1 cellular context compared by ENCODE assay signal in the genomic region with DNA sequence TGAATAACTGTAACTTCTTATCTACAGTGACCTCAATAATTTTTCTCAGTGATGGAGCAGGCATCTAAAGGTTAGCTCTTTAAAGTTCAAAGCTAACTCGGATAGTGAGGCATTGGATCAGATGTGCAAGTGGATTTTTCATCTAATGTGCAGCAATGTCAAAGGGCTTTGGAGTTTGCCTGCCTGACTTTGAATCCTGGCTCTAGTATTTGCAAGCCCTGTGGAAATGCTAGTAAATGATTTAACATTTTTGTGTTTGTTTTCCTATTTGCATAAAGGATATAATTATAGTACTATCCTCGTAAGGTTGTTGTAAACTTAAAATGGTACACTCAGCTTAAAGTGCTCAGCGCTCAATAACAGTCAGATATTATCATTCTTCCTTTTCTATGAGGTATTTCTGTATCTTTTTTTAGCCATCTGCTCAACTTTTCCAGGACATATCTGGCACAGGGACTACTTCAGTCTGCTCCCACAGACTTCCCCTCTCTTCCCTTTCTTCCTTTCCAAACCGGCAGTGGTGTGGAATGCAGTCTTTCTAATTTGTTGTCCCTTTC.
TF ChIP-seq lines count a peak whose summit lies in the region.

No MANE protein-coding gene starts in this region.

TF ChIP-seq in HepG2, 621 proteins besides CTCF, POLR2A, EP300 and RAD21 (continued from another document and continues in another):
- TF ChIP-seq, protein P1, sequence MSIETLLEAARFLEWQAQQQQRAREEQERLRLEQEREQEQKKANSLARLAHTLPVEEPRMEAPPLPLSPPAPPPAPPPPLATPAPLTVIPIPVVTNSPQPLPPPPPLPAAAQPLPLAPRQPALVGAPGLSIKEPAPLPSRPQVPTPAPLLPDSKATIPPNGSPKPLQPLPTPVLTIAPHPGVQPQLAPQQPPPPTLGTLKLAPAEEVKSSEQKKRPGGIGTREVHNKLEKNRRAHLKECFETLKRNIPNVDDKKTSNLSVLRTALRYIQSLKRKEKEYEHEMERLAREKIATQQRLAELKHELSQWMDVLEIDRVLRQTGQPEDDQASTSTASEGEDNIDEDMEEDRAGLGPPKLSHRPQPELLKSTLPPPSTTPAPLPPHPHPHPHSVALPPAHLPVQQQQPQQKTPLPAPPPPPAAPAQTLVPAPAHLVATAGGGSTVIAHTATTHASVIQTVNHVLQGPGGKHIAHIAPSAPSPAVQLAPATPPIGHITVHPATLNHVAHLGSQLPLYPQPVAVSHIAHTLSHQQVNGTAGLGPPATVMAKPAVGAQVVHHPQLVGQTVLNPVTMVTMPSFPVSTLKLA (IDR thresholded peaks at IDR 0.05), result no peak
- TF ChIP-seq KLF9 (CRISPR knock-in tag; IDR thresholded peaks at IDR 0.05; ENCODE audit: low read depth) (no peak), ZNF782 (CRISPR knock-in tag; IDR thresholded peaks at IDR 0.05; ENCODE audit: borderline replicate concordance) (no peak), ZFP82 (CRISPR knock-in tag; IDR thresholded peaks at IDR 0.05; ENCODE audit: borderline replicate concordance) (no peak), ZNF143 (CRISPR knock-in tag; IDR thresholded peaks at IDR 0.05) (no peak), NR2F2 (IDR thresholded peaks at IDR 0.05; ENCODE audit: borderline replicate concordance, low read depth) (0 out of 2 replicates have a peak, but pooled peaks have one; percentile 54), FOXM1 (CRISPR knock-in tag; IDR thresholded peaks at IDR 0.05) (no peak), RFXANK (CRISPR knock-in tag; IDR thresholded peaks at IDR 0.05) (no peak), MED1 (CRISPR knock-in tag; IDR thresholded peaks at IDR 0.05) (peak; percentile 79)
- TF ChIP-seq, protein P2, sequence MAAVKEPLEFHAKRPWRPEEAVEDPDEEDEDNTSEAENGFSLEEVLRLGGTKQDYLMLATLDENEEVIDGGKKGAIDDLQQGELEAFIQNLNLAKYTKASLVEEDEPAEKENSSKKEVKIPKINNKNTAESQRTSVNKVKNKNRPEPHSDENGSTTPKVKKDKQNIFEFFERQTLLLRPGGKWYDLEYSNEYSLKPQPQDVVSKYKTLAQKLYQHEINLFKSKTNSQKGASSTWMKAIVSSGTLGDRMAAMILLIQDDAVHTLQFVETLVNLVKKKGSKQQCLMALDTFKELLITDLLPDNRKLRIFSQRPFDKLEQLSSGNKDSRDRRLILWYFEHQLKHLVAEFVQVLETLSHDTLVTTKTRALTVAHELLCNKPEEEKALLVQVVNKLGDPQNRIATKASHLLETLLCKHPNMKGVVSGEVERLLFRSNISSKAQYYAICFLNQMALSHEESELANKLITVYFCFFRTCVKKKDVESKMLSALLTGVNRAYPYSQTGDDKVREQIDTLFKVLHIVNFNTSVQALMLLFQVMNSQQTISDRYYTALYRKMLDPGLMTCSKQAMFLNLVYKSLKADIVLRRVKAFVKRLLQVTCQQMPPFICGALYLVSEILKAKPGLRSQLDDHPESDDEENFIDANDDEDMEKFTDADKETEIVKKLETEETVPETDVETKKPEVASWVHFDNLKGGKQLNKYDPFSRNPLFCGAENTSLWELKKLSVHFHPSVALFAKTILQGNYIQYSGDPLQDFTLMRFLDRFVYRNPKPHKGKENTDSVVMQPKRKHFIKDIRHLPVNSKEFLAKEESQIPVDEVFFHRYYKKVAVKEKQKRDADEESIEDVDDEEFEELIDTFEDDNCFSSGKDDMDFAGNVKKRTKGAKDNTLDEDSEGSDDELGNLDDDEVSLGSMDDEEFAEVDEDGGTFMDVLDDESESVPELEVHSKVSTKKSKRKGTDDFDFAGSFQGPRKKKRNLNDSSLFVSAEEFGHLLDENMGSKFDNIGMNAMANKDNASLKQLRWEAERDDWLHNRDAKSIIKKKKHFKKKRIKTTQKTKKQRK (IDR thresholded peaks at IDR 0.05; ENCODE audit: low read length), result no peak
- TF ChIP-seq, protein P3, sequence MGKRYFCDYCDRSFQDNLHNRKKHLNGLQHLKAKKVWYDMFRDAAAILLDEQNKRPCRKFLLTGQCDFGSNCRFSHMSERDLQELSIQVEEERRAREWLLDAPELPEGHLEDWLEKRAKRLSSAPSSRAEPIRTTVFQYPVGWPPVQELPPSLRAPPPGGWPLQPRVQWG (CRISPR knock-in tag; IDR thresholded peaks at IDR 0.05; ENCODE audit: borderline replicate concordance, low read depth), result no peak
- TF ChIP-seq, protein P4, sequence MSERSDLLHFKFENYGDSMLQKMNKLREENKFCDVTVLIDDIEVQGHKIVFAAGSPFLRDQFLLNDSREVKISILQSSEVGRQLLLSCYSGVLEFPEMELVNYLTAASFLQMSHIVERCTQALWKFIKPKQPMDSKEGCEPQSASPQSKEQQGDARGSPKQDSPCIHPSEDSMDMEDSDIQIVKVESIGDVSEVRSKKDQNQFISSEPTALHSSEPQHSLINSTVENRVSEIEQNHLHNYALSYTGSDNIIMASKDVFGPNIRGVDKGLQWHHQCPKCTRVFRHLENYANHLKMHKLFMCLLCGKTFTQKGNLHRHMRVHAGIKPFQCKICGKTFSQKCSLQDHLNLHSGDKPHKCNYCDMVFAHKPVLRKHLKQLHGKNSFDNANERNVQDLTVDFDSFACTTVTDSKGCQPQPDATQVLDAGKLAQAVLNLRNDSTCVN (CRISPR knock-in tag; IDR thresholded peaks at IDR 0.05; ENCODE audit: borderline replicate concordance), result no peak
- TF ChIP-seq, protein P5, sequence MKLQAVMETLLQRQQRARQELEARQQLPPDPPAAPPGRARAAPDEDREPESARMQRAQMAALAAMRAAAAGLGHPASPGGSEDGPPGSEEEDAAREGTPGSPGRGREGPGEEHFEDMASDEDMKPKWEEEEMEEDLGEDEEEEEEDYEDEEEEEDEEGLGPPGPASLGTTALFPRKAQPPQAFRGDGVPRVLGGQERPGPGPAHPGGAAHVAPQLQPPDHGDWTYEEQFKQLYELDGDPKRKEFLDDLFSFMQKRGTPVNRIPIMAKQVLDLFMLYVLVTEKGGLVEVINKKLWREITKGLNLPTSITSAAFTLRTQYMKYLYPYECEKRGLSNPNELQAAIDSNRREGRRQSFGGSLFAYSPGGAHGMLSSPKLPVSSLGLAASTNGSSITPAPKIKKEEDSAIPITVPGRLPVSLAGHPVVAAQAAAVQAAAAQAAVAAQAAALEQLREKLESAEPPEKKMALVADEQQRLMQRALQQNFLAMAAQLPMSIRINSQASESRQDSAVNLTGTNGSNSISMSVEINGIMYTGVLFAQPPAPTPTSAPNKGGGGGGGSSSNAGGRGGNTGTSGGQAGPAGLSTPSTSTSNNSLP (IDR thresholded peaks at IDR 0.05; ENCODE audit: low read depth, low read length), result peak; percentile 76
- TF ChIP-seq, protein P6, sequence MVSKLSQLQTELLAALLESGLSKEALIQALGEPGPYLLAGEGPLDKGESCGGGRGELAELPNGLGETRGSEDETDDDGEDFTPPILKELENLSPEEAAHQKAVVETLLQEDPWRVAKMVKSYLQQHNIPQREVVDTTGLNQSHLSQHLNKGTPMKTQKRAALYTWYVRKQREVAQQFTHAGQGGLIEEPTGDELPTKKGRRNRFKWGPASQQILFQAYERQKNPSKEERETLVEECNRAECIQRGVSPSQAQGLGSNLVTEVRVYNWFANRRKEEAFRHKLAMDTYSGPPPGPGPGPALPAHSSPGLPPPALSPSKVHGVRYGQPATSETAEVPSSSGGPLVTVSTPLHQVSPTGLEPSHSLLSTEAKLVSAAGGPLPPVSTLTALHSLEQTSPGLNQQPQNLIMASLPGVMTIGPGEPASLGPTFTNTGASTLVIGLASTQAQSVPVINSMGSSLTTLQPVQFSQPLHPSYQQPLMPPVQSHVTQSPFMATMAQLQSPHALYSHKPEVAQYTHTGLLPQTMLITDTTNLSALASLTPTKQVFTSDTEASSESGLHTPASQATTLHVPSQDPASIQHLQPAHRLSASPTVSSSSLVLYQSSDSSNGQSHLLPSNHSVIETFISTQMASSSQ (IDR thresholded peaks at IDR 0.05; ENCODE audit: low read depth), result peak; percentile 91
- TF ChIP-seq, protein P6 (CRISPR knock-in tag; IDR thresholded peaks at IDR 0.05; ENCODE audit: borderline replicate concordance), result peak; percentile 96
- TF ChIP-seq, protein P7, sequence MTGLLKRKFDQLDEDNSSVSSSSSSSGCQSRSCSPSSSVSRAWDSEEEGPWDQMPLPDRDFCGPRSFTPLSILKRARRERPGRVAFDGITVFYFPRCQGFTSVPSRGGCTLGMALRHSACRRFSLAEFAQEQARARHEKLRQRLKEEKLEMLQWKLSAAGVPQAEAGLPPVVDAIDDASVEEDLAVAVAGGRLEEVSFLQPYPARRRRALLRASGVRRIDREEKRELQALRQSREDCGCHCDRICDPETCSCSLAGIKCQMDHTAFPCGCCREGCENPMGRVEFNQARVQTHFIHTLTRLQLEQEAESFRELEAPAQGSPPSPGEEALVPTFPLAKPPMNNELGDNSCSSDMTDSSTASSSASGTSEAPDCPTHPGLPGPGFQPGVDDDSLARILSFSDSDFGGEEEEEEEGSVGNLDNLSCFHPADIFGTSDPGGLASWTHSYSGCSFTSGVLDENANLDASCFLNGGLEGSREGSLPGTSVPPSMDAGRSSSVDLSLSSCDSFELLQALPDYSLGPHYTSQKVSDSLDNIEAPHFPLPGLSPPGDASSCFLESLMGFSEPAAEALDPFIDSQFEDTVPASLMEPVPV (CRISPR knock-in tag; IDR thresholded peaks at IDR 0.05), result no peak
- TF ChIP-seq, protein P8, sequence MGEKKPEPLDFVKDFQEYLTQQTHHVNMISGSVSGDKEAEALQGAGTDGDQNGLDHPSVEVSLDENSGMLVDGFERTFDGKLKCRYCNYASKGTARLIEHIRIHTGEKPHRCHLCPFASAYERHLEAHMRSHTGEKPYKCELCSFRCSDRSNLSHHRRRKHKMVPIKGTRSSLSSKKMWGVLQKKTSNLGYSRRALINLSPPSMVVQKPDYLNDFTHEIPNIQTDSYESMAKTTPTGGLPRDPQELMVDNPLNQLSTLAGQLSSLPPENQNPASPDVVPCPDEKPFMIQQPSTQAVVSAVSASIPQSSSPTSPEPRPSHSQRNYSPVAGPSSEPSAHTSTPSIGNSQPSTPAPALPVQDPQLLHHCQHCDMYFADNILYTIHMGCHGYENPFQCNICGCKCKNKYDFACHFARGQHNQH (CRISPR knock-in tag; IDR thresholded peaks at IDR 0.05), result 0 out of 2 replicates have a peak, but pooled peaks have one; percentile 54
- TF ChIP-seq, protein P9, sequence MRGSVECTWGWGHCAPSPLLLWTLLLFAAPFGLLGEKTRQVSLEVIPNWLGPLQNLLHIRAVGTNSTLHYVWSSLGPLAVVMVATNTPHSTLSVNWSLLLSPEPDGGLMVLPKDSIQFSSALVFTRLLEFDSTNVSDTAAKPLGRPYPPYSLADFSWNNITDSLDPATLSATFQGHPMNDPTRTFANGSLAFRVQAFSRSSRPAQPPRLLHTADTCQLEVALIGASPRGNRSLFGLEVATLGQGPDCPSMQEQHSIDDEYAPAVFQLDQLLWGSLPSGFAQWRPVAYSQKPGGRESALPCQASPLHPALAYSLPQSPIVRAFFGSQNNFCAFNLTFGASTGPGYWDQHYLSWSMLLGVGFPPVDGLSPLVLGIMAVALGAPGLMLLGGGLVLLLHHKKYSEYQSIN (CRISPR knock-in tag; IDR thresholded peaks at IDR 0.05; ENCODE audit: borderline replicate concordance), result no peak
- TF ChIP-seq, protein P10, sequence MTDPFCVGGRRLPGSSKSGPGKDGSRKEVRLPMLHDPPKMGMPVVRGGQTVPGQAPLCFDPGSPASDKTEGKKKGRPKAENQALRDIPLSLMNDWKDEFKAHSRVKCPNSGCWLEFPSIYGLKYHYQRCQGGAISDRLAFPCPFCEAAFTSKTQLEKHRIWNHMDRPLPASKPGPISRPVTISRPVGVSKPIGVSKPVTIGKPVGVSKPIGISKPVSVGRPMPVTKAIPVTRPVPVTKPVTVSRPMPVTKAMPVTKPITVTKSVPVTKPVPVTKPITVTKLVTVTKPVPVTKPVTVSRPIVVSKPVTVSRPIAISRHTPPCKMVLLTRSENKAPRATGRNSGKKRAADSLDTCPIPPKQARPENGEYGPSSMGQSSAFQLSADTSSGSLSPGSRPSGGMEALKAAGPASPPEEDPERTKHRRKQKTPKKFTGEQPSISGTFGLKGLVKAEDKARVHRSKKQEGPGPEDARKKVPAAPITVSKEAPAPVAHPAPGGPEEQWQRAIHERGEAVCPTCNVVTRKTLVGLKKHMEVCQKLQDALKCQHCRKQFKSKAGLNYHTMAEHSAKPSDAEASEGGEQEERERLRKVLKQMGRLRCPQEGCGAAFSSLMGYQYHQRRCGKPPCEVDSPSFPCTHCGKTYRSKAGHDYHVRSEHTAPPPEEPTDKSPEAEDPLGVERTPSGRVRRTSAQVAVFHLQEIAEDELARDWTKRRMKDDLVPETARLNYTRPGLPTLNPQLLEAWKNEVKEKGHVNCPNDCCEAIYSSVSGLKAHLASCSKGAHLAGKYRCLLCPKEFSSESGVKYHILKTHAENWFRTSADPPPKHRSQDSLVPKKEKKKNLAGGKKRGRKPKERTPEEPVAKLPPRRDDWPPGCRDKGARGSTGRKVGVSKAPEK (CRISPR knock-in tag; IDR thresholded peaks at IDR 0.05; ENCODE audit: borderline replicate concordance), result 0 out of 2 replicates have a peak, but pooled peaks have one; percentile 31
- TF ChIP-seq, protein P11, sequence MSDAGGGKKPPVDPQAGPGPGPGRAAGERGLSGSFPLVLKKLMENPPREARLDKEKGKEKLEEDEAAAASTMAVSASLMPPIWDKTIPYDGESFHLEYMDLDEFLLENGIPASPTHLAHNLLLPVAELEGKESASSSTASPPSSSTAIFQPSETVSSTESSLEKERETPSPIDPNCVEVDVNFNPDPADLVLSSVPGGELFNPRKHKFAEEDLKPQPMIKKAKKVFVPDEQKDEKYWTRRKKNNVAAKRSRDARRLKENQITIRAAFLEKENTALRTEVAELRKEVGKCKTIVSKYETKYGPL (CRISPR knock-in tag; IDR thresholded peaks at IDR 0.05), result no peak
